Comparison of ENCODE assay signal across 8 cellular contexts in genomic region chr20:17226410-17227198, GRCh38. TPM values are rescaled to one million over a fixed set of nuclear protein-coding genes. Genes with fewer than 3 reads are reported as not detected.
A peak's percentile ranks its signal among the peaks of the same experiment; 100 is the strongest.
DNase-seq lines count a peak whose midpoint lies in the region; ATAC-seq and TF ChIP-seq lines count a peak whose summit lies in the region.

Gene PCSK2 (plus strand): TSS chr20:17227040. CDS start chr20:17227306, 266 bp downstream.

- ATAC-seq in GM19324 (IDR thresholded peaks at IDR 0.05; ENCODE audit: low FRiP score, unreplicated experiment) = no peak

- intact Hi-C loops in sigmoid colon (cut with DNase I) = no loop called here

- TF ChIP-seq CTCF in astrocyte of the cerebellum (IDR thresholded peaks at IDR 0.05; ENCODE audit: low read depth, low read length, missing control alignments) (no peak), sigmoid colon (IDR thresholded peaks at IDR 0.05) (no peak)

- TF ChIP-seq POLR2A in sigmoid colon (IDR thresholded peaks at IDR 0.05) = no peak

- H3K36me3 ChIP-seq in iPS DF 6.9 (ENCODE audit: control insufficient read depth, insufficient read depth, low read length) = no peaks in the 10 kb centered on the region
- no peaks in the 10 kb centered on the region for H3K36me3 ChIP-seq in sigmoid colon

- H3K9me3 ChIP-seq in iPS DF 6.9 (ENCODE audit: control insufficient read depth, insufficient read depth, low read length) = no peaks in the 10 kb centered on the region
- no peaks in the 10 kb centered on the region for H3K9me3 ChIP-seq in sigmoid colon

- DNase-seq in Caki2 (ENCODE audit: low read depth) (peak; percentile 85), NCI-H187 (lab: John Stamatoyannopoulos, UW) (peak; percentile 15 to 74), astrocyte of the cerebellum (ENCODE audit: low read depth) (peak; percentile 16), iPS DF 6.9 (ENCODE audit: low read depth, low spot score) (peak; percentile 67), sigmoid colon (peak; percentile 63), NOMO-1 treated with dmso at 0.1 percent for 144 hours (lab: John Stamatoyannopoulos, UW; ENCODE audit: unreplicated experiment) (no peak)
- no peak for DNase-seq in activated naive CD4-positive, alpha-beta T cell treated with anti-CD3 and anti-CD28 coated beads, Interleukin-2, amount 50 U/mL, for 16 hours

- H3K4me3 ChIP-seq in astrocyte of the cerebellum (ENCODE audit: low read depth, low read length) = peak within 1 kb of the TSS; percentile 31
- H3K4me3 ChIP-seq in iPS DF 6.9 (ENCODE audit: low read length) = peak within 1 kb of the TSS; percentile 56; the same call in 1 of the 2 replicates
- H3K4me3 ChIP-seq in sigmoid colon = peak within 1 kb of the TSS; percentile 23 to 51 (median 46)

- H3K27me3 ChIP-seq in iPS DF 6.9 (ENCODE audit: control insufficient read depth, insufficient read depth, low read length) = peaks cover 16% of the 10 kb centered on the region; the same call in 1 of the 2 replicates
- H3K27me3 ChIP-seq in sigmoid colon = peaks cover 6 to 45% (median 26%) of the 10 kb centered on the region in 3 donors

- in situ Hi-C loops in Caki2 (cut with HindIII; ENCODE audit: low pct_unique_long_range_greater_than_20kb, low sequenced_read_pairs) = no loop called here
- in situ Hi-C loops in astrocyte of the cerebellum (cut with HindIII; ENCODE audit: low sequenced_read_pairs) = no loop called here

- peaks cover 1% of the 10 kb centered on the region; the same call in 1 of the 2 replicates for H3K4me1 ChIP-seq in iPS DF 6.9 (ENCODE audit: control insufficient read depth, insufficient read depth, low read length)
- peaks cover 0 to 25% (median 18%) of the 10 kb centered on the region in 4 donors for H3K4me1 ChIP-seq in sigmoid colon

- TF ChIP-seq EP300 in sigmoid colon (IDR thresholded peaks at IDR 0.05) = no peak

- WGBS in iPS DF 6.9 (ENCODE audit: insufficient coverage, insufficient read length) = no CpG with 5 or more reads among the region's 53 CpGs
- WGBS in sigmoid colon, 2 donors = 3% methylated on average over 53 of the region's 53 CpGs

- H3K27ac ChIP-seq in iPS DF 6.9 (ENCODE audit: low read length) (no peak within 1 kb of the TSS), sigmoid colon (peak within 1 kb of the TSS in 3 of 4 donors; percentile 15 to 38 (median 32))

RNA-seq across cellular contexts. Expression of gene PCSK2, which starts in this region (rescaled TPM):
- 0.91 and 1.4 TPM in 2 replicates for total RNA-seq in Caki2 (2014; rRNA removed; shearing (Covaris generic); ENCODE audit: low replicate concordance)
- 1 to 10 TPM; 2.0 to 5.4 (median 3.8) TPM for total RNA-seq in sigmoid colon
- under 1 TPM in 2 of 3 donors, not detected in 1; 0.54 to 0.60 TPM for polyA plus RNA-seq in sigmoid colon

Comparison
In these comparisons a context has a peak if more than half of its experiments do, and no peak if none do; other contexts are left out.
1. DNase-seq: peak in Caki2 (single experiment), NCI-H187 (2 of 2), astrocyte of the cerebellum (single experiment), iPS DF 6.9 (single experiment) and sigmoid colon (single experiment); none in NOMO-1 treated with dmso at 0.1 percent for 144 hours (single experiment) and activated naive CD4-positive, alpha-beta T cell treated with anti-CD3 and anti-CD28 coated beads, Interleukin-2, amount 50 U/mL, for 16 hours (single experiment).
2. Peak in every context shown above with its lines, with median percentiles within 50 percentile points of each other: H3K4me3 ChIP-seq.